ENCODE assay signal across 17 cellular contexts in genomic region chr3:3068358-3068881, GRCh38. TPM values are rescaled to one million over a fixed set of nuclear protein-coding genes. Genes with fewer than 3 reads are reported as not detected.
A peak's percentile ranks its signal among the peaks of the same experiment; 100 is the strongest.
DNase-seq lines count a peak whose midpoint lies in the region; ATAC-seq and TF ChIP-seq lines count a peak whose summit lies in the region.
"Had no signal": no experiment of that assay in that cellular context is flagged by ENCODE, and none has a peak within 500 bp of the region (broad histone marks: within the 10 kb centered on the region; RNA-seq: fewer than 3 reads in every experiment).

No MANE protein-coding gene starts in this region.

- H3K36me3 ChIP-seq in PC-3 (ENCODE audit: low read depth, low read length): no peaks in the 10 kb centered on the region
- H3K36me3 ChIP-seq: BE2C had no signal

- H3K79me2 ChIP-seq in PC-3 (ENCODE audit: low read length): no peaks in the 10 kb centered on the region

- CTCF ChIA-PET in PC-3 (lab: Charles Lee): no interaction called here

- TF ChIP-seq CTCF in PC-3 (conservative IDR thresholded peaks at IDR 0.05; ENCODE audit: low read depth, low read length): no peak

- intact Hi-C loops in PC-3 (cut with micrococcal nuclease): no loop called here

- no peaks in the 10 kb centered on the region for H3K9me3 ChIP-seq in PC-3 (ENCODE audit: low read length)
- H3K9me3 ChIP-seq: A549, BE2C had no signal

- POLR2A ChIA-PET in PC-3 (lab: Charles Lee; ENCODE audit: unreplicated experiment): no interaction called here

- H3K4me1 ChIP-seq in PC-3 (ENCODE audit: insufficient read depth, low read length): no peaks in the 10 kb centered on the region
- H3K4me1 ChIP-seq: BE2C had no signal

- no TSS peak for BruUV-seq in PC-3 (replicated peaks; lab: Mats Ljungman, UMichigan)

- no peaks in the 10 kb centered on the region for H3K9me2 ChIP-seq in PC-3 (replicated peaks; ENCODE audit: low read length)

- no peak overlapping the region for H3K9ac ChIP-seq in PC-3 (ENCODE audit: low read length)
- H3K9ac ChIP-seq: GM23248 had no signal

- ATAC-seq in PC-3 (no peak), HG02678 (IDR thresholded peaks at IDR 0.05; ENCODE audit: unreplicated experiment) (no peak), HG03025 (IDR thresholded peaks at IDR 0.05; ENCODE audit: low FRiP score, unreplicated experiment) (no peak)
- ATAC-seq in stimulated activated effector memory CD8-positive, alpha-beta T cell treated with anti-CD3 and anti-CD28 coated beads, Interleukin-12 subunit alpha, Interleukin-12 subunit beta, amount 100 ng/mL, for 72 hours: peak; percentile 31
- ATAC-seq: A549, GM12878, HCT116 had no signal

- no peaks in the 10 kb centered on the region for H3K36me3 Mint-ChIP-seq in stimulated activated effector memory CD8-positive, alpha-beta T cell treated with anti-CD3 and anti-CD28 coated beads, Interleukin-12 subunit alpha, Interleukin-12 subunit beta, amount 100 ng/mL, for 72 hours

- DNase-seq in A172 (ENCODE audit: low spot score): peak; percentile 15
- DNase-seq in PC-3: peak; percentile 37
- peak; percentile 27 for DNase-seq in epithelial cell of prostate (ENCODE audit: low read depth, low spot score)
- no peak for DNase-seq in stimulated activated effector memory CD8-positive, alpha-beta T cell treated with anti-CD3 and anti-CD28 coated beads, Interleukin-12 subunit alpha, Interleukin-12 subunit beta, amount 100 ng/mL, for 72 hours (ENCODE audit: low spot score in 2 of 2)
- no peak for DNase-seq in NCI-H146 (lab: John Stamatoyannopoulos, UW)
- DNase-seq: BE2C; CD4-positive, alpha-beta memory T cell; DMS79; GM23248 had no signal

- H3K4me1 Mint-ChIP-seq in stimulated activated effector memory CD8-positive, alpha-beta T cell treated with anti-CD3 and anti-CD28 coated beads, Interleukin-12 subunit alpha, Interleukin-12 subunit beta, amount 100 ng/mL, for 72 hours: no peaks in the 10 kb centered on the region
- H3K4me1 Mint-ChIP-seq: CD4-positive, alpha-beta memory T cell had no signal

- H4K20me1 ChIP-seq in PC-3 (ENCODE audit: low read length): no peaks in the 10 kb centered on the region

- no peak overlapping the region for H3K27ac ChIP-seq in PC-3 (ENCODE audit: low read length)
- H3K27ac ChIP-seq in epithelial cell of prostate: peak overlapping the region; percentile 75
- H3K27ac ChIP-seq: A549, C4-2B, GM23248 had no signal

- H3K27ac Mint-ChIP-seq in stimulated activated effector memory CD8-positive, alpha-beta T cell treated with anti-CD3 and anti-CD28 coated beads, Interleukin-12 subunit alpha, Interleukin-12 subunit beta, amount 100 ng/mL, for 72 hours: no peak overlapping the region
- H3K27ac Mint-ChIP-seq: CD4-positive, alpha-beta memory T cell had no signal

- no peak overlapping the region for H3K4me3 ChIP-seq in PC-3 (ENCODE audit: low read length)
- H3K4me3 ChIP-seq: A549, GM12878, GM23248 had no signal

- no peak overlapping the region for H3K4me2 ChIP-seq in PC-3 (ENCODE audit: low read length)
- H3K4me2 ChIP-seq: A549 had no signal

- no peak overlapping the region for H3K4me3 Mint-ChIP-seq in stimulated activated effector memory CD8-positive, alpha-beta T cell treated with anti-CD3 and anti-CD28 coated beads, Interleukin-12 subunit alpha, Interleukin-12 subunit beta, amount 100 ng/mL, for 72 hours
- H3K4me3 Mint-ChIP-seq: CD4-positive, alpha-beta memory T cell had no signal

- no peaks in the 10 kb centered on the region for H3F3A ChIP-seq in PC-3 (ENCODE audit: low read length, unreplicated experiment)

- H2AFZ ChIP-seq in PC-3 (ENCODE audit: low read length): no peak overlapping the region
- H2AFZ ChIP-seq: GM23248 had no signal

- no peaks in the 10 kb centered on the region for H3K27me3 ChIP-seq in PC-3 (ENCODE audit: low read length)
- H3K27me3 ChIP-seq: BE2C had no signal

- no peaks in the 10 kb centered on the region for H3K9me3 Mint-ChIP-seq in stimulated activated effector memory CD8-positive, alpha-beta T cell treated with anti-CD3 and anti-CD28 coated beads, Interleukin-12 subunit alpha, Interleukin-12 subunit beta, amount 100 ng/mL, for 72 hours

RNA-seq across cellular contexts. Expression of gene IL5RA, which starts 41.8 kb away (rescaled TPM):
- total RNA-seq in A172 (2014; rRNA removed; shearing (Covaris generic)): not detected in 2 replicates
- total RNA-seq in PC-3 (2014; rRNA removed): not detected in 2 replicates
- total RNA-seq: G401, GM23248, HT-29 had no signal

RNA-seq across cellular contexts. Expression of gene TRNT1, which starts 58.3 kb away (rescaled TPM):
- total RNA-seq in A172 (2014; rRNA removed; shearing (Covaris generic)): 27.6 and 30.3 TPM in 2 replicates
- 26.2 and 33.2 TPM in 2 replicates for total RNA-seq in PC-3 (2014; rRNA removed)

Comparison
In these comparisons a context has a peak if more than half of its experiments do, and no peak if none do; other contexts are left out.
1. DNase-seq: peak in A172 (single experiment), PC-3 (single experiment) and epithelial cell of prostate (single experiment); none in stimulated activated effector memory CD8-positive, alpha-beta T cell treated with anti-CD3 and anti-CD28 coated beads, Interleukin-12 subunit alpha, Interleukin-12 subunit beta, amount 100 ng/mL, for 72 hours (0 of 2) and NCI-H146 (single experiment).